ENCODE assay signal across 18 cellular contexts in genomic region chr1:29679828-29680558, GRCh38.
DNase-seq lines count a peak whose midpoint lies in the region; ATAC-seq and TF ChIP-seq lines count a peak whose summit lies in the region.
"Had no signal": no experiment of that assay in that cellular context is flagged by ENCODE, and none has a peak within 500 bp of the region (broad histone marks: within the 10 kb centered on the region; RNA-seq: fewer than 3 reads in every experiment).

No MANE protein-coding gene starts in this region.

- H3K4me2 ChIP-seq in H9 (ENCODE audit: insufficient read depth, insufficient read length, low read length): no peak overlapping the region

- intact Hi-C loops in A673 (cut with micrococcal nuclease; ENCODE audit: unreplicated experiment): no loop called here

- peaks cover 0 to 3% of the 10 kb centered on the region in 2 experiments; a peak in 2 of 5 replicates for H3K9me3 Mint-ChIP-seq in H9
- H3K9me3 Mint-ChIP-seq in type B pancreatic cell: no peaks in the 10 kb centered on the region

- no peak overlapping the region for H4K91ac ChIP-seq in H9 (ENCODE audit: insufficient read length, low read depth, low read length)

- H3K27ac Mint-ChIP-seq in H9: no peak overlapping the region
- no peak overlapping the region for H3K27ac Mint-ChIP-seq in type B pancreatic cell

- H3T11ph ChIP-seq in H9 (ENCODE audit: low read length): no peak overlapping the region

- H3K36me3 ChIP-seq in A673 (ENCODE audit: insufficient read depth, low read length, poor library complexity, severe bottlenecking): no peaks in the 10 kb centered on the region
- H3K36me3 ChIP-seq: HAP-1, MG63 had no signal

- H3K56ac ChIP-seq in H9 (ENCODE audit: insufficient read length, low read depth, low read length): no peak overlapping the region

- no peak overlapping the region for H3K4ac ChIP-seq in H9 (ENCODE audit: low read depth, low read length)

- H2BK5ac ChIP-seq in H9 (ENCODE audit: insufficient read length, low read length): no peak overlapping the region

- no peak overlapping the region for H2BK120ac ChIP-seq in H9 (ENCODE audit: low read depth, low read length, poor library complexity, severe bottlenecking)

- CTCF ChIA-PET in A673 (lab: Charles Lee): no interaction called here

- H2BK20ac ChIP-seq in H9 (ENCODE audit: low read depth, low read length, poor library complexity, severe bottlenecking): no peak overlapping the region

- H4K5ac ChIP-seq in H9 (ENCODE audit: insufficient read length, low read depth, low read length): no peak overlapping the region

- no peaks in the 10 kb centered on the region for H4K20me1 ChIP-seq in H9 (ENCODE audit: control insufficient read depth, insufficient read depth, insufficient read length)

- peaks cover 28 to 38% of the 10 kb centered on the region in 2 experiments for H3K4me1 Mint-ChIP-seq in H9
- peaks cover 29% of the 10 kb centered on the region for H3K4me1 Mint-ChIP-seq in type B pancreatic cell (ENCODE audit: unreplicated experiment)

- no peaks in the 10 kb centered on the region for H3K79me2 ChIP-seq in H9 (ENCODE audit: insufficient read depth, low read length)

- no peak overlapping the region for H3K9ac ChIP-seq in H9 (ENCODE audit: extremely low read depth, insufficient read length, low read length)

- no peak overlapping the region for H3K18ac ChIP-seq in H9 (ENCODE audit: insufficient read length, low read depth, low read length)

- no peak overlapping the region for H2AFZ ChIP-seq in H9 (ENCODE audit: low read length)

- ATAC-seq in HG02970 (IDR thresholded peaks at IDR 0.05; ENCODE audit: low FRiP score, unreplicated experiment): no peak
- ATAC-seq: Panc1 had no signal

- H3K23me2 ChIP-seq in H9 (ENCODE audit: insufficient read length, low read depth, low read length, poor library complexity, severe bottlenecking): no peaks in the 10 kb centered on the region

- no peak overlapping the region for H3K4me3 Mint-ChIP-seq in H9
- H3K4me3 Mint-ChIP-seq in type B pancreatic cell: no peak overlapping the region

- H3K9me3 ChIP-seq in H9 (ENCODE audit: control insufficient read depth, low read depth, low read length): no peaks in the 10 kb centered on the region
- no peaks in the 10 kb centered on the region for H3K9me3 ChIP-seq in A673 (ENCODE audit: low read depth, low read length, poor library complexity, severe bottlenecking)
- H3K9me3 ChIP-seq: Caco-2, HAP-1, MG63 had no signal

- H3K27ac ChIP-seq in H9 (ENCODE audit: insufficient read length, low read depth, low read length) (no peak overlapping the region), coronary artery (no peak overlapping the region), A673 (ENCODE audit: low read depth, low read length, poor library complexity, severe bottlenecking) (no peak overlapping the region)

- H3K36me3 Mint-ChIP-seq in H9 (ENCODE audit: insufficient read depth in 1 of 3, low read depth in 3 of 3): no peaks in the 10 kb centered on the region; a peak in 2 of 7 replicates
- H3K36me3 Mint-ChIP-seq in type B pancreatic cell: no peaks in the 10 kb centered on the region

- H3K27me3 Mint-ChIP-seq in H9 (ENCODE audit: low read depth): no peaks in the 10 kb centered on the region; the same call in none of the 2 replicates
- no peaks in the 10 kb centered on the region for H3K27me3 Mint-ChIP-seq in type B pancreatic cell

- TF ChIP-seq CTCF in H9 (conservative IDR thresholded peaks at IDR 0.05) (no peak), coronary artery (IDR thresholded peaks at IDR 0.05) (no peak), type B pancreatic cell (conservative IDR thresholded peaks at IDR 0.05) (no peak), A673 (conservative IDR thresholded peaks at IDR 0.05; ENCODE audit: low read depth, low read length) (no peak)

- H3K27me3 ChIP-seq in H9 (ENCODE audit: insufficient read depth, low read length) (no peaks in the 10 kb centered on the region), A673 (replicated peaks; ENCODE audit: insufficient read depth, low read depth, low read length, poor library complexity) (no peaks in the 10 kb centered on the region)
- H3K27me3 ChIP-seq: MG63 had no signal

- H4K8ac ChIP-seq in H9 (replicated peaks; ENCODE audit: insufficient read length, low read depth, low read length): no peak overlapping the region

- no CpG with 5 or more reads among the region's 11 CpGs for WGBS in H9 (ENCODE audit: extremely low coverage, insufficient read length, low lambda C conversion rate)

- POLR2A ChIA-PET in A673 (lab: Charles Lee; ENCODE audit: low non-redundant PET): interaction anchor here (0.6 kb wide), 1 partner anchor 42 kb away, joined by 3 read pairs; no protein-coding TSS in a partner anchor

- H3K79me1 ChIP-seq in H9 (ENCODE audit: insufficient read depth, low read depth, low read length, poor library complexity, severe bottlenecking): no peaks in the 10 kb centered on the region

- H2AK5ac ChIP-seq in H9 (ENCODE audit: insufficient read length, low read length): no peak overlapping the region

- no peak overlapping the region for H3K4me3 ChIP-seq in coronary artery
- no peak overlapping the region for H3K4me3 ChIP-seq in A673 (ENCODE audit: low read depth, low read length, poor library complexity, severe bottlenecking)
- H3K4me3 ChIP-seq: HAP-1, MG63 had no signal

- no peak overlapping the region for H3K23ac ChIP-seq in H9 (ENCODE audit: insufficient read length, low read depth, low read length)

- H3K4me1 ChIP-seq in H9 (ENCODE audit: insufficient read depth, low read length) (no peaks in the 10 kb centered on the region), A673 (ENCODE audit: insufficient read depth, low read length, poor library complexity, severe bottlenecking) (no peaks in the 10 kb centered on the region)
- H3K4me1 ChIP-seq: Caco-2, HAP-1 had no signal

- peak; percentile 10 for DNase-seq in H9
- peak; percentile 47 for DNase-seq in coronary artery (ENCODE audit: low spot score)
- peak; percentile 64 for DNase-seq in mesenteric fat pad (ENCODE audit: low spot score)
- peak; percentile 43 for DNase-seq in type B pancreatic cell (ENCODE audit: extremely low spot score, unreplicated experiment)
- no peak for DNase-seq in A673 (ENCODE audit: low spot score)
- no peak for DNase-seq in NCI-H1694 (lab: John Stamatoyannopoulos, UW)
- DNase-seq: Caco-2, EL, IMR-90, Karpas-422, MG63, NCI-H146, NCI-H2107, NCI-H2227 treated with DMSO at 0.1 percent for 48 hours, NCI-H524 treated with DMSO at 0.1 percent for 48 hours had no signal

- BruUV-seq in A673 (replicated peaks; lab: Mats Ljungman, UMichigan): no TSS peak

- no peak overlapping the region for H2BK15ac ChIP-seq in H9 (ENCODE audit: low read depth, low read length)

- no peak overlapping the region for H3K14ac ChIP-seq in H9 (ENCODE audit: insufficient read depth, low read length)

- H2BK12ac ChIP-seq in H9 (ENCODE audit: insufficient read length, low read depth, low read length): no peak overlapping the region

Comparison
In these comparisons a context has a peak if more than half of its experiments do, and no peak if none do; other contexts are left out.
1. DNase-seq: peak in H9 (single experiment), coronary artery (single experiment), mesenteric fat pad (single experiment) and type B pancreatic cell (single experiment); none in A673 (single experiment) and NCI-H1694 (single experiment).